In genomic region chr9:108973876-108974275, GRCh38 we compare ENCODE assay signal across 17 cellular contexts.
"Had no signal": no experiment of that assay in that cellular context is flagged by ENCODE, and none has a peak within 500 bp of the region (broad histone marks: within the 10 kb centered on the region; RNA-seq: fewer than 3 reads in every experiment).

No MANE protein-coding gene starts in this region.

- H3K4me1 ChIP-seq: colonic mucosa, foreskin keratinocyte, right lobe of liver had no signal

- H3K4me3 Mint-ChIP-seq: activated CD4-positive, alpha-beta T cell treated with anti-CD3 and anti-CD28 coated beads, Interleukin-2, amount 10 ng/mL, durations not matched to agents 7 days and 5 days; memory B cell; natural killer cell had no signal

- H3K36me3 Mint-ChIP-seq: memory B cell, natural killer cell had no signal

- H3K4me1 Mint-ChIP-seq: activated CD4-positive, alpha-beta T cell treated with anti-CD3 and anti-CD28 coated beads, Interleukin-2, amount 10 ng/mL, durations not matched to agents 7 days and 5 days; memory B cell; natural killer cell had no signal

- DNase-seq: activated CD4-positive, alpha-beta T cell treated with anti-CD3 and anti-CD28 coated beads, Interleukin-2, amount 10 ng/mL, durations not matched to agents 7 days and 5 days; activated CD4-positive, CD25-positive, alpha-beta regulatory T cell; activated CD8-positive, alpha-beta memory T cell treated with anti-CD3 and anti-CD28 coated beads for 24 hours; activated naive CD4-positive, alpha-beta T cell treated with Interleukin-2 at 50 U/mL for 16 hours; caudate nucleus; colonic mucosa; foreskin keratinocyte; head of caudate nucleus; natural killer cell; right lobe of liver; stimulated activated CD4-positive, alpha-beta T cell treated with anti-CD3 and anti-CD28 coated beads, Interleukin-1b, Interleukin-23, amount 100 ng/mL, for 48 hours; stomach; SW 1271 had no signal

- ATAC-seq: esophagus mucosa, foreskin keratinocyte, left lobe of liver, natural killer cell, right lobe of liver had no signal

- H3K9me3 ChIP-seq: colonic mucosa, right lobe of liver, stomach had no signal

- H3K27ac ChIP-seq: colonic mucosa, foreskin keratinocyte, right lobe of liver had no signal

- H3K4me3 ChIP-seq: colonic mucosa, right lobe of liver, stomach had no signal

- H3K9me3 Mint-ChIP-seq: natural killer cell had no signal

- H3K36me3 ChIP-seq: colonic mucosa, right lobe of liver had no signal

- H3K27me3 Mint-ChIP-seq: activated CD4-positive, alpha-beta T cell treated with anti-CD3 and anti-CD28 coated beads, Interleukin-2, amount 10 ng/mL, durations not matched to agents 7 days and 5 days; memory B cell; progenitor cell of endocrine pancreas had no signal

- H3K27ac Mint-ChIP-seq: activated CD4-positive, alpha-beta T cell treated with anti-CD3 and anti-CD28 coated beads, Interleukin-2, amount 10 ng/mL, durations not matched to agents 7 days and 5 days; memory B cell; natural killer cell; progenitor cell of endocrine pancreas had no signal

- H3K27me3 ChIP-seq: colonic mucosa, foreskin keratinocyte, right lobe of liver, stomach had no signal
